12 cellular contexts compared by ENCODE assay signal in the genomic region with DNA sequence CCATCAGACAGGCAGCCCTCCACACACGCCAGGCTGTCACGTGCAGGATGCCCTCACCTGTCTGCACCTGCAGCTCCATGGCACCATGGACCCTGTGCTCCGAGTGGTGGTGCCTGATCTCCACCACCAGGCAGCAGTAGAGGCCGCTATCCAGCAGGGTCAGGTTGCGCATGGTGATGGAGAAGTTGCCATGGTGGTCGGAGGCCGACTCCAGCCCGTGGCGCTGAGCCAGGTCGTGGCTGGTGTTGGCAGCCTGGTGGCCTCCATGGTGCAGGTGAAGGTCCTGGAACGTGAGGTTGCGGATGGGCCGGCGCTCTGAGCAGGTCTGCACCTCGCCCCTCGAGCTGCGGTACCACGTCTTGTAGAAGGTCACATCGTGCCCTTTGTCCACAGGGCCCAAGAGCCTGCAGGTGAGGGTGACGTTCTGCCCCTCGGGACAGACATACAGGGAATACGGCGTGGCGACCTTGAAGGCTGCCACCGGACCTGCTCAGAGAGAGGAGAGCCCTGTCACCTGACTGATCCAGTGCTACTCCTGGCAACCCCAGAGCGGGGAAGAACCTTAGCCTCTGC. TPM values are rescaled to one million over a fixed set of nuclear protein-coding genes. Genes with fewer than 3 reads are reported as not detected.
A peak's percentile ranks its signal among the peaks of the same experiment; 100 is the strongest.
DNase-seq lines count a peak whose midpoint lies in the region; ATAC-seq and TF ChIP-seq lines count a peak whose summit lies in the region.
"Had no signal": no experiment of that assay in that cellular context is flagged by ENCODE, and none has a peak within 500 bp of the region (broad histone marks: within the 10 kb centered on the region; RNA-seq: fewer than 3 reads in every experiment).

No MANE protein-coding gene starts in this region.

- H3K4me3 ChIP-seq in CD8-positive, alpha-beta T cell (ENCODE audit: low read depth, low read length): peak overlapping the region; percentile 17
- H3K4me3 ChIP-seq in HCT116 (replicated peaks in 1 of 2; ENCODE audit: low read depth in 1 of 2, low read length in 2 of 2) (no peak overlapping the region), brain microvascular endothelial cell (ENCODE audit: low read depth, low read length) (no peak overlapping the region), mesenchymal stem cell (ENCODE audit: insufficient read depth in 1 of 2, low read depth in 1 of 2, low read length in 2 of 2) (no peak overlapping the region), trophoblast cell (ENCODE audit: low read depth, low read length) (no peak overlapping the region)

- H3K9ac ChIP-seq in HCT116 (ENCODE audit: low read length) (no peak overlapping the region), mesenchymal stem cell (ENCODE audit: low read length) (no peak overlapping the region), trophoblast cell (ENCODE audit: low read length) (no peak overlapping the region)

- no peaks in the 10 kb centered on the region for H4K20me1 ChIP-seq in HCT116 (ENCODE audit: insufficient read depth)

- H2BK15ac ChIP-seq in mesenchymal stem cell (ENCODE audit: low read depth, poor library complexity, severe bottlenecking): no peak overlapping the region

- CTCF ChIA-PET in CD8-positive, alpha-beta T cell (lab: Charles Lee): interaction anchor here (1.4 to 16.6 kb wide), 6 partner anchors 9 to 65 kb away, joined by 4 to 242 read pairs (median 50); a partner anchor contains a TSS
- CTCF ChIA-PET in HCT116 (lab: Charles Lee): interaction anchor here (0.8 kb wide), 1 partner anchor 65 kb away, joined by 3 read pairs; no protein-coding TSS in a partner anchor

- H2BK120ac ChIP-seq in mesenchymal stem cell (ENCODE audit: low read depth, low read length): no peak overlapping the region
- no peak overlapping the region for H2BK120ac ChIP-seq in trophoblast cell (ENCODE audit: insufficient read depth, low read length, poor library complexity)

- H2AFZ ChIP-seq in HCT116 (ENCODE audit: low read depth, low read length, poor library complexity, severe bottlenecking) (no peak overlapping the region), mesenchymal stem cell (ENCODE audit: low read depth, low read length) (no peak overlapping the region), trophoblast cell (ENCODE audit: insufficient read depth, low read length, poor library complexity) (no peak overlapping the region)

- WGBS in mesenchymal stem cell: 93% methylated on average over 25 of the region's 26 CpGs
- WGBS in trophoblast cell (ENCODE audit: extremely low coverage, insufficient coverage, insufficient read length): no CpG with 5 or more reads among the region's 26 CpGs

- no peak overlapping the region for H3K14ac ChIP-seq in mesenchymal stem cell (ENCODE audit: low read length in 2 of 2)
- H3K14ac ChIP-seq in trophoblast cell (ENCODE audit: low read length): no peak overlapping the region

- H3K4ac ChIP-seq in mesenchymal stem cell (ENCODE audit: low read depth in 1 of 2, low read length in 2 of 2) (no peak overlapping the region), trophoblast cell (ENCODE audit: low read depth, low read length) (no peak overlapping the region)

- no peak overlapping the region for H4K12ac ChIP-seq in trophoblast cell (ENCODE audit: low read depth, low read length)

- no peaks in the 10 kb centered on the region for H3K9me3 Mint-ChIP-seq in CD8-positive, alpha-beta T cell
- H3K9me3 Mint-ChIP-seq: activated T-cell treated with anti-CD3 and anti-CD28 coated beads, Interleukin-2, amount 50 U/mL, for 4 hours had no signal

- no peaks in the 10 kb centered on the region for H3K27me3 Mint-ChIP-seq in CD8-positive, alpha-beta T cell (ENCODE audit: low read depth)

- DNase-seq in CD8-positive, alpha-beta T cell: peak in 2 of 7 experiments; percentile 8 to 11
- DNase-seq in HCT116 (ENCODE audit: low read depth, low spot score): no peak
- no peak for DNase-seq in brain microvascular endothelial cell
- DNase-seq in mesenchymal stem cell: no peak
- DNase-seq in hepatic stellate cell (ENCODE audit: low spot score): no peak
- DNase-seq in trophoblast cell: no peak
- DNase-seq in NCI-H1694 treated with DMSO at 0.1 percent for 48 hours (lab: John Stamatoyannopoulos, UW): no peak
- DNase-seq: Caco-2, hippocampal formation, NCI-H1417 had no signal

- peak overlapping the region; percentile 40 for H3K4me3 Mint-ChIP-seq in CD8-positive, alpha-beta T cell

- H2AK5ac ChIP-seq in mesenchymal stem cell (ENCODE audit: low read length, severe bottlenecking): no peak overlapping the region
- no peak overlapping the region for H2AK5ac ChIP-seq in trophoblast cell (ENCODE audit: low read length)

- peak overlapping the region; percentile 3 for H3K27ac ChIP-seq in CD8-positive, alpha-beta T cell (ENCODE audit: low read depth, low read length)
- no peak overlapping the region for H3K27ac ChIP-seq in HCT116 (ENCODE audit: low read depth, low read length)
- no peak overlapping the region for H3K27ac ChIP-seq in brain microvascular endothelial cell
- H3K27ac ChIP-seq in mesenchymal stem cell (ENCODE audit: low read length, poor library complexity, severe bottlenecking): no peak overlapping the region
- no peak overlapping the region for H3K27ac ChIP-seq in trophoblast cell (ENCODE audit: low read depth, low read length)

- H4K91ac ChIP-seq in mesenchymal stem cell (ENCODE audit: low read length): peak overlapping the region; percentile 64
- H4K91ac ChIP-seq in trophoblast cell (ENCODE audit: low read depth, low read length): no peak overlapping the region

- in situ Hi-C loops in brain microvascular endothelial cell (cut with HindIII; ENCODE audit: low pct_ligation_motif_present, low sequenced_read_pairs): no loop called here

- H3K79me2 ChIP-seq in HCT116 (ENCODE audit: insufficient read depth, low read length): 0 out of 2 replicates have a peak, but pooled peaks cover 3% of the 10 kb centered on the region
- peaks cover 2% of the 10 kb centered on the region for H3K79me2 ChIP-seq in trophoblast cell (ENCODE audit: control insufficient read depth, insufficient read depth, low read length, poor library complexity)

- RAD21 ChIA-PET in HCT116 (lab: Charles Lee; ENCODE audit: low non-redundant PET in 1 of 2, low total read pairs in 2 of 2, uncharacterized antibody in 2 of 2, unreplicated experiment in 2 of 2): no interaction called here

- peak overlapping the region; percentile 85 for H3K27ac Mint-ChIP-seq in CD8-positive, alpha-beta T cell

- H2BK5ac ChIP-seq in mesenchymal stem cell (ENCODE audit: low read depth, low read length, poor library complexity, severe bottlenecking) (no peak overlapping the region), trophoblast cell (ENCODE audit: low read depth, low read length, poor library complexity) (no peak overlapping the region)

- no peak for ATAC-seq in CD8-positive, alpha-beta T cell
- ATAC-seq in HCT116 (peak; percentile 48), GM19463 (IDR thresholded peaks at IDR 0.05; ENCODE audit: unreplicated experiment) (no peak)

- no peak overlapping the region for H3K23ac ChIP-seq in mesenchymal stem cell (ENCODE audit: low read length in 2 of 2)
- no peak overlapping the region for H3K23ac ChIP-seq in trophoblast cell (ENCODE audit: low read length)

- H3K79me1 ChIP-seq in mesenchymal stem cell (replicated peaks; ENCODE audit: low read length, poor library complexity, severe bottlenecking) (no peaks in the 10 kb centered on the region), trophoblast cell (ENCODE audit: low read length) (peaks cover 11% of the 10 kb centered on the region)

- peaks cover 81% of the 10 kb centered on the region for H3K36me3 Mint-ChIP-seq in CD8-positive, alpha-beta T cell

- H4K8ac ChIP-seq in mesenchymal stem cell (ENCODE audit: low read length) (no peak overlapping the region), trophoblast cell (ENCODE audit: low read depth, low read length) (no peak overlapping the region)

- POLR2A ChIA-PET in CD8-positive, alpha-beta T cell (lab: Charles Lee): interaction anchor here (1.5 kb wide), 1 partner anchor 11 kb away, joined by 4 read pairs; no protein-coding TSS in a partner anchor
- POLR2A ChIA-PET in HCT116 (lab: Charles Lee): no interaction called here

- peaks cover 93% of the 10 kb centered on the region for H3K4me1 ChIP-seq in CD8-positive, alpha-beta T cell (ENCODE audit: insufficient read depth, low read length)
- H3K4me1 ChIP-seq in HCT116 (ENCODE audit: control insufficient read depth in 1 of 2, insufficient read depth in 2 of 2, low read length in 2 of 2) (peaks cover 32 to 76% of the 10 kb centered on the region in 2 experiments), mesenchymal stem cell (ENCODE audit: control insufficient read depth, insufficient read depth, low read depth, low read length) (peaks cover 14% of the 10 kb centered on the region), trophoblast cell (ENCODE audit: control insufficient read depth in 1 of 2, insufficient read depth in 2 of 2, low read length in 2 of 2) (peaks cover 17 to 22% of the 10 kb centered on the region in 2 experiments)

- intact Hi-C loops in CD8-positive, alpha-beta T cell (cut with DNase I, micrococcal nuclease): no loop called here
- intact Hi-C loops in HCT116 (cut with micrococcal nuclease): no loop called here

- no peak for TF ChIP-seq POLR2A in HCT116 (IDR thresholded peaks at IDR 0.05; ENCODE audit: borderline replicate concordance, extremely low read depth, insufficient read depth, insufficient read length)

- no peak overlapping the region for H3K18ac ChIP-seq in mesenchymal stem cell (ENCODE audit: low read depth in 1 of 2, low read length in 2 of 2)
- H3K18ac ChIP-seq in trophoblast cell (ENCODE audit: low read length): no peak overlapping the region

- no peaks in the 10 kb centered on the region for H3K9me2 ChIP-seq in HCT116 (ENCODE audit: insufficient read depth)

- TF ChIP-seq RAD21 in HCT116 (IDR thresholded peaks at IDR 0.05; ENCODE audit: low read depth): peak; percentile 38

- H3K36me3 ChIP-seq in CD8-positive, alpha-beta T cell (ENCODE audit: insufficient read depth, low read length): peaks cover 58% of the 10 kb centered on the region
- H3K36me3 ChIP-seq in HCT116 (ENCODE audit: control insufficient read depth in 1 of 2, insufficient read depth in 2 of 2, low read length in 2 of 2): no peaks in the 10 kb centered on the region
- H3K36me3 ChIP-seq in brain microvascular endothelial cell (replicated peaks): peaks cover 4% of the 10 kb centered on the region
- peaks cover 0 to 21% of the 10 kb centered on the region in 2 experiments for H3K36me3 ChIP-seq in mesenchymal stem cell (ENCODE audit: control insufficient read depth in 1 of 2, insufficient read depth in 2 of 2, low read depth in 1 of 2, low read length in 2 of 2)
- H3K36me3 ChIP-seq in trophoblast cell (ENCODE audit: control insufficient read depth in 1 of 2, insufficient read depth in 2 of 2, low read length in 2 of 2): no peaks in the 10 kb centered on the region

- H3K4me1 Mint-ChIP-seq in CD8-positive, alpha-beta T cell (ENCODE audit: low read depth): peaks cover 90% of the 10 kb centered on the region

- H2BK12ac ChIP-seq in mesenchymal stem cell (ENCODE audit: low read length in 2 of 2) (no peak overlapping the region), trophoblast cell (ENCODE audit: low read length) (no peak overlapping the region)

- H3K27me3 ChIP-seq in CD8-positive, alpha-beta T cell (ENCODE audit: insufficient read depth, low read length): no peaks in the 10 kb centered on the region
- no peaks in the 10 kb centered on the region for H3K27me3 ChIP-seq in HCT116 (ENCODE audit: insufficient read depth, low read length)
- no peaks in the 10 kb centered on the region for H3K27me3 ChIP-seq in brain microvascular endothelial cell (replicated peaks)
- peaks cover 0 to 45% of the 10 kb centered on the region in 2 experiments for H3K27me3 ChIP-seq in mesenchymal stem cell (ENCODE audit: control insufficient read depth in 1 of 2, insufficient read depth in 1 of 2, low read length in 2 of 2)
- H3K27me3 ChIP-seq in trophoblast cell (ENCODE audit: insufficient read depth, low read length): no peaks in the 10 kb centered on the region

- no TSS peak for BruUV-seq in HCT116 (replicated peaks; lab: Mats Ljungman, UMichigan)

- TF ChIP-seq CTCF in CD8-positive, alpha-beta T cell (IDR thresholded peaks at IDR 0.05): no peak
- peak in 2 of 3 experiments; percentile 48 to 50; a peak in 3 of 6 replicates for TF ChIP-seq CTCF in HCT116 (IDR thresholded peaks at IDR 0.05 in 2 of 3, conservative IDR thresholded peaks at IDR 0.05 in 1 of 3; ENCODE audit: borderline replicate concordance in 1 of 3, insufficient read depth in 1 of 3, low read depth in 2 of 3, low read length in 2 of 3)
- TF ChIP-seq CTCF in brain microvascular endothelial cell (IDR thresholded peaks at IDR 0.05; ENCODE audit: low read depth, low read length, missing control alignments): peak; percentile 15

- H3K4me2 ChIP-seq in HCT116 (ENCODE audit: low read length) (peak overlapping the region; percentile 25; the same call in 1 of the 2 replicates), mesenchymal stem cell (ENCODE audit: low read length, poor library complexity, severe bottlenecking) (no peak overlapping the region), trophoblast cell (ENCODE audit: low read length) (no peak overlapping the region)

- H3K9me3 ChIP-seq in CD8-positive, alpha-beta T cell (ENCODE audit: low read length): no peaks in the 10 kb centered on the region
- no peaks in the 10 kb centered on the region for H3K9me3 ChIP-seq in HCT116 (ENCODE audit: control insufficient read depth in 1 of 2, insufficient read depth in 1 of 2, low read depth in 1 of 2, low read length in 2 of 2)
- H3K9me3 ChIP-seq in mesenchymal stem cell (ENCODE audit: control insufficient read depth, low read length): no peaks in the 10 kb centered on the region
- peaks cover 3% of the 10 kb centered on the region for H3K9me3 ChIP-seq in trophoblast cell (ENCODE audit: insufficient read depth, low read depth, low read length)
- H3K9me3 ChIP-seq: Caco-2 had no signal

RNA-seq across cellular contexts. Expression of a gene that starts 11.7 kb away (rescaled TPM):
- total RNA-seq in CD8-positive, alpha-beta T cell: 10 to 100 TPM; 57.3 to 61.7 TPM
- 18.5 TPM for total RNA-seq in HCT116 (2021; ENCODE audit: unreplicated experiment)
- 13.5 and 14.9 TPM in 2 replicates for polyA plus RNA-seq in HCT116 (2012)
- polyA plus RNA-seq in mesenchymal stem cell (2013, experiment 1 of 2): 3.3 TPM
- 3.8 TPM for polyA plus RNA-seq in mesenchymal stem cell (2013, experiment 2 of 2)
- polyA plus RNA-seq in trophoblast cell (2013): 38.2 and 43.6 TPM in 2 replicates

RNA-seq across cellular contexts. Expression of a gene that starts 42.0 kb away (rescaled TPM):
- total RNA-seq in CD8-positive, alpha-beta T cell: under 1 TPM; 0.14 to 0.33 TPM
- not detected for total RNA-seq in HCT116 (2021; ENCODE audit: unreplicated experiment)
- 0.04 TPM in 1 of 2 replicates, not detected in the other for polyA plus RNA-seq in HCT116 (2012)
- polyA plus RNA-seq in mesenchymal stem cell (2013, experiment 1 of 2): not detected
- polyA plus RNA-seq in mesenchymal stem cell (2013, experiment 2 of 2): not detected
- polyA plus RNA-seq in trophoblast cell (2013): 0.01 and 0.03 TPM in 2 replicates
- total RNA-seq: Caco-2 had no signal
